Comparison of ENCODE assay signal across 9 cellular contexts in genomic region chr2:63056309-63057065, GRCh38. TPM values are rescaled to one million over a fixed set of nuclear protein-coding genes. Genes with fewer than 3 reads are reported as not detected.
DNase-seq lines count a peak whose midpoint lies in the region; ATAC-seq, FAIRE-seq and TF ChIP-seq lines count a peak whose summit lies in the region.
"Had no signal": no experiment of that assay in that cellular context is flagged by ENCODE, and none has a peak within 500 bp of the region (broad histone marks: within the 10 kb centered on the region; RNA-seq: fewer than 3 reads in every experiment).

No MANE protein-coding gene starts in this region.

- no peak overlapping the region for H3K27ac ChIP-seq in H1 (ENCODE audit: low read depth, low read length)
- H3K27ac ChIP-seq in trophoblast cell (ENCODE audit: low read depth, low read length): no peak overlapping the region

- no peak for TF ChIP-seq RAD21 in H1 (IDR thresholded peaks at IDR 0.05 in 1 of 2, conservative IDR thresholded peaks at IDR 0.05 in 1 of 2; ENCODE audit: low read depth in 2 of 2, low read length in 2 of 2)

- TF ChIP-seq EP300 in H1 (IDR thresholded peaks at IDR 0.05; ENCODE audit: borderline replicate concordance in 1 of 2, low read depth in 2 of 2, low read length in 2 of 2): no peak

- POLR2A ChIA-PET in H1 (lab: Charles Lee; ENCODE audit: partially characterized antibody): interaction anchor here (0.6 to 4.9 kb wide), 4 partner anchors 9 to 471 kb away, joined by 3 to 31 read pairs (median 4); no protein-coding TSS in a partner anchor

- peak overlapping the region; percentile 36 for H3K18ac ChIP-seq in H1 (ENCODE audit: extremely low read depth, low read length)
- no peak overlapping the region for H3K18ac ChIP-seq in trophoblast cell (ENCODE audit: low read length)

- TF ChIP-seq CTCF in H1 (IDR thresholded peaks at IDR 0.05; ENCODE audit: control extremely low read depth in 1 of 3, insufficient read depth in 1 of 3, low read depth in 1 of 3, low read length in 3 of 3): peak in 1 of 3 experiments; percentile 3; a peak in 1 of 4 replicates

- H4K20me1 ChIP-seq in H1 (replicated peaks in 1 of 2; ENCODE audit: control insufficient read depth in 1 of 2, insufficient read depth in 2 of 2, low read length in 2 of 2): peaks cover 13 to 21% of the 10 kb centered on the region in 2 experiments

- no peak overlapping the region for H4K8ac ChIP-seq in H1 (ENCODE audit: extremely low read depth, insufficient read depth, low read length)
- H4K8ac ChIP-seq in trophoblast cell (ENCODE audit: low read depth, low read length): no peak overlapping the region

- CTCF ChIA-PET in H1 (lab: Charles Lee; ENCODE audit: partially characterized antibody): interaction anchor here (1.3 to 6.5 kb wide), 2 partner anchors 13 to 599 kb away, joined by 5 to 50 read pairs; no protein-coding TSS in a partner anchor

- no peak overlapping the region for H4K12ac ChIP-seq in trophoblast cell (ENCODE audit: low read depth, low read length)

- H2AFZ ChIP-seq in H1 (ENCODE audit: low read length): no peak overlapping the region
- H2AFZ ChIP-seq in trophoblast cell (ENCODE audit: insufficient read depth, low read length, poor library complexity): no peak overlapping the region

- no peak overlapping the region for H4K5ac ChIP-seq in H1 (ENCODE audit: insufficient read length, low read depth, low read length)

- H2BK5ac ChIP-seq in H1 (ENCODE audit: low read depth, low read length) (no peak overlapping the region), trophoblast cell (ENCODE audit: low read depth, low read length, poor library complexity) (no peak overlapping the region)

- FAIRE-seq in H1 (lab: Jason Lieb, UNC) (no peak), urothelium cell line (lab: Jason Lieb, UNC) (no peak)
- FAIRE-seq: GM18507 had no signal

- H3K14ac ChIP-seq in H1 (ENCODE audit: insufficient read length): no peak overlapping the region
- no peak overlapping the region for H3K14ac ChIP-seq in trophoblast cell (ENCODE audit: low read length)

- no peak overlapping the region for H3K23ac ChIP-seq in H1 (ENCODE audit: insufficient read length)
- H3K23ac ChIP-seq in trophoblast cell (ENCODE audit: low read length): no peak overlapping the region

- H2BK20ac ChIP-seq in H1 (ENCODE audit: low read length): 0 out of 2 replicates have a peak overlapping the region, but pooled peaks have one; percentile 34

- H3K56ac ChIP-seq in H1 (replicated peaks; ENCODE audit: insufficient read length, low read depth, low read length): no peak overlapping the region

- H3K27me3 ChIP-seq in H1 (replicated peaks in 1 of 4; ENCODE audit: control insufficient read depth in 3 of 4, extremely low read depth in 1 of 4, insufficient read depth in 3 of 4, low read length in 3 of 4) (peaks cover 75 to 99% (median 92%) of the 10 kb centered on the region in 4 experiments), trophoblast cell (ENCODE audit: insufficient read depth, low read length) (peaks cover 85% of the 10 kb centered on the region)

- H2BK15ac ChIP-seq in H1 (ENCODE audit: low read length): peak overlapping the region; percentile 90; the same call in 1 of the 2 replicates

- H3K4me1 ChIP-seq in H1 (replicated peaks in 1 of 4; ENCODE audit: control insufficient read depth in 3 of 4, insufficient read depth in 4 of 4, low read length in 3 of 4): peaks cover 9 to 60% (median 48%) of the 10 kb centered on the region in 4 experiments
- H3K4me1 ChIP-seq in trophoblast cell (ENCODE audit: control insufficient read depth in 1 of 2, insufficient read depth in 2 of 2, low read length in 2 of 2): peaks cover 28 to 31% of the 10 kb centered on the region in 2 experiments

- H2BK120ac ChIP-seq in H1 (replicated peaks; ENCODE audit: low read depth, low read length): no peak overlapping the region
- no peak overlapping the region for H2BK120ac ChIP-seq in trophoblast cell (ENCODE audit: insufficient read depth, low read length, poor library complexity)

- H2AK5ac ChIP-seq in H1 (ENCODE audit: low read depth, low read length): peak overlapping the region; percentile 70
- no peak overlapping the region for H2AK5ac ChIP-seq in trophoblast cell (ENCODE audit: low read length)

- 9% methylated on average over 42 of the region's 42 CpGs; no CpG with 5 or more reads in 1 of the 2 experiments for WGBS in H1 (ENCODE audit: extremely low coverage in 1 of 2, insufficient coverage in 1 of 2, insufficient read length in 1 of 2, insufficient replicate concordance in 2 of 2, low coverage in 1 of 2, low lambda C conversion rate in 2 of 2, missing lambda C conversion rate in 1 of 2), 2 experiments
- WGBS in trophoblast cell (ENCODE audit: extremely low coverage, insufficient coverage, insufficient read length): no CpG with 5 or more reads among the region's 42 CpGs

- no peak overlapping the region for H3K9ac ChIP-seq in H1 (replicated peaks in 1 of 4; ENCODE audit: extremely low read depth in 1 of 4, low read depth in 3 of 4, low read length in 3 of 4)
- H3K9ac ChIP-seq in trophoblast cell (ENCODE audit: low read length): no peak overlapping the region

- peaks cover 18% of the 10 kb centered on the region for H3K23me2 ChIP-seq in H1 (ENCODE audit: low read depth, low read length)

- TF ChIP-seq POLR2A in H1 (IDR thresholded peaks at IDR 0.05; ENCODE audit: control extremely low read depth in 1 of 2, low read depth in 2 of 2, low read length in 2 of 2): no peak

- ATAC-seq in GM18867 (IDR thresholded peaks at IDR 0.05; ENCODE audit: unreplicated experiment) (peak; percentile 46), GM21528 (IDR thresholded peaks at IDR 0.05; ENCODE audit: low FRiP score, unreplicated experiment) (no peak), GM18517 (IDR thresholded peaks at IDR 0.05; ENCODE audit: unreplicated experiment) (no peak)

- H3K4ac ChIP-seq in H1 (replicated peaks; ENCODE audit: insufficient read length, low read depth, low read length) (no peak overlapping the region), trophoblast cell (ENCODE audit: low read depth, low read length) (no peak overlapping the region)

- DNase-seq in Kasumi-1 (lab: John Stamatoyannopoulos, UW) (peak; percentile 29 to 52), H1 (ENCODE audit: low read depth in 1 of 2, low spot score in 2 of 2) (peak in 1 of 2 experiments; percentile 56), trophoblast cell (no peak), cerebellar cortex (ENCODE audit: low spot score) (no peak), urothelium cell line (ENCODE audit: low spot score) (no peak)

- H3K79me1 ChIP-seq in H1 (ENCODE audit: low read depth, low read length) (no peaks in the 10 kb centered on the region), trophoblast cell (ENCODE audit: low read length) (no peaks in the 10 kb centered on the region)

- H3K36me3 ChIP-seq in H1 (ENCODE audit: control insufficient read depth in 2 of 4, insufficient read depth in 4 of 4, low read length in 3 of 4): peaks cover 0 to 16% (median 0%) of the 10 kb centered on the region in 4 experiments; a peak in 2 of 8 replicates
- no peaks in the 10 kb centered on the region for H3K36me3 ChIP-seq in trophoblast cell (ENCODE audit: control insufficient read depth in 1 of 2, insufficient read depth in 2 of 2, low read length in 2 of 2)

- H3K4me2 ChIP-seq in H1 (ENCODE audit: insufficient read depth in 1 of 2, low read depth in 2 of 2, low read length in 2 of 2) (peak overlapping the region; percentile 86 to 90), trophoblast cell (ENCODE audit: low read length) (peak overlapping the region; percentile 29)

- H3K9me3 ChIP-seq in H1 (ENCODE audit: insufficient read depth in 2 of 2, low read depth in 1 of 2, low read length in 1 of 2) (no peaks in the 10 kb centered on the region), trophoblast cell (ENCODE audit: insufficient read depth, low read depth, low read length) (peaks cover 19% of the 10 kb centered on the region)

- H3K4me3 ChIP-seq in H1 (ENCODE audit: extremely low read depth in 1 of 4, insufficient read depth in 2 of 4, low read depth in 3 of 4, low read length in 4 of 4) (peak overlapping the region in 2 of 4 experiments; percentile 7 to 74; a peak in 5 of 8 replicates), trophoblast cell (ENCODE audit: low read depth, low read length) (no peak overlapping the region)

- H3K79me2 ChIP-seq in H1 (ENCODE audit: control insufficient read depth in 1 of 2, insufficient read depth in 2 of 2, low read length in 2 of 2) (no peaks in the 10 kb centered on the region), trophoblast cell (ENCODE audit: control insufficient read depth, insufficient read depth, low read length, poor library complexity) (no peaks in the 10 kb centered on the region)

- H2BK12ac ChIP-seq in H1 (ENCODE audit: low read depth, low read length): peak overlapping the region; percentile 98; the same call in 1 of the 2 replicates
- no peak overlapping the region for H2BK12ac ChIP-seq in trophoblast cell (ENCODE audit: low read length)

- H4K91ac ChIP-seq in H1 (replicated peaks; ENCODE audit: insufficient read length, low read length) (peak overlapping the region; percentile 17), trophoblast cell (ENCODE audit: low read depth, low read length) (no peak overlapping the region)

TF ChIP-seq in H1, 55 proteins besides CTCF, POLR2A, EP300 and RAD21 (continues in another document):
- TF ChIP-seq, protein P1, sequence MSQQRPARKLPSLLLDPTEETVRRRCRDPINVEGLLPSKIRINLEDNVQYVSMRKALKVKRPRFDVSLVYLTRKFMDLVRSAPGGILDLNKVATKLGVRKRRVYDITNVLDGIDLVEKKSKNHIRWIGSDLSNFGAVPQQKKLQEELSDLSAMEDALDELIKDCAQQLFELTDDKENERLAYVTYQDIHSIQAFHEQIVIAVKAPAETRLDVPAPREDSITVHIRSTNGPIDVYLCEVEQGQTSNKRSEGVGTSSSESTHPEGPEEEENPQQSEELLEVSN (IDR thresholded peaks at IDR 0.05): peak; percentile 52; the same call in 1 of the 2 replicates
- TF ChIP-seq CBX8 (IDR thresholded peaks at IDR 0.05; ENCODE audit: borderline replicate concordance, low read depth, low read length) (0 out of 2 replicates have a peak, but pooled peaks have one; percentile 59), EGR1 (IDR thresholded peaks at IDR 0.05; ENCODE audit: borderline replicate concordance, low read depth, low read length) (peak; percentile 8; the same call in 1 of the 2 replicates), MAX (IDR thresholded peaks at IDR 0.05) (no peak)

RNA-seq across cellular contexts. Expression of gene OTX1, which starts 5.9 kb away (rescaled TPM):
- total RNA-seq in H1 (2021; fragmentation: NEBNext Ultra II Directional; extraction: Animal tissue kit (Norgen Biotek cat#: 25700)): 3.3 and 3.8 TPM in 2 replicates
- 0.24 and 0.53 TPM in 2 replicates for polyA plus RNA-seq in H1 (2011; rRNA removed)
- polyA plus RNA-seq in H1 (2011; cell fraction: cytosol; rRNA removed): 0.17 TPM
- 1.0 TPM for polyA plus RNA-seq in H1 (2011; cell fraction: nucleus; rRNA removed)
- 1.3 to 1.7 TPM (median 1.5 TPM) in 4 replicates for polyA plus RNA-seq in H1 (2012, experiment 1 of 2)
- polyA plus RNA-seq in H1 (2012, experiment 2 of 2): 0.98 TPM
- polyA plus RNA-seq in H1 (2013, experiment 1 of 2): 2.7 TPM
- polyA plus RNA-seq in H1 (2013, experiment 2 of 2): 3.1 TPM
- 0.37 and 0.57 TPM in 2 replicates for polyA minus RNA-seq in H1 (2011; rRNA and poly(A)+ RNA removed)
- 0.59 TPM for polyA minus RNA-seq in H1 (2011; cell fraction: cytosol; rRNA and poly(A)+ RNA removed)
- 3.6 TPM for polyA minus RNA-seq in H1 (2011; cell fraction: nucleus; rRNA and poly(A)+ RNA removed)
- polyA plus RNA-seq in trophoblast cell (2013): 0.46 and 0.59 TPM in 2 replicates

Comparison
In these comparisons a context has a peak if more than half of its experiments do, and no peak if none do; other contexts are left out.
1. DNase-seq: peak in Kasumi-1 (2 of 2); none in trophoblast cell (0 of 2), cerebellar cortex (single experiment) and urothelium cell line (single experiment).